8 cellular contexts compared by ENCODE assay signal in the genomic region with DNA sequence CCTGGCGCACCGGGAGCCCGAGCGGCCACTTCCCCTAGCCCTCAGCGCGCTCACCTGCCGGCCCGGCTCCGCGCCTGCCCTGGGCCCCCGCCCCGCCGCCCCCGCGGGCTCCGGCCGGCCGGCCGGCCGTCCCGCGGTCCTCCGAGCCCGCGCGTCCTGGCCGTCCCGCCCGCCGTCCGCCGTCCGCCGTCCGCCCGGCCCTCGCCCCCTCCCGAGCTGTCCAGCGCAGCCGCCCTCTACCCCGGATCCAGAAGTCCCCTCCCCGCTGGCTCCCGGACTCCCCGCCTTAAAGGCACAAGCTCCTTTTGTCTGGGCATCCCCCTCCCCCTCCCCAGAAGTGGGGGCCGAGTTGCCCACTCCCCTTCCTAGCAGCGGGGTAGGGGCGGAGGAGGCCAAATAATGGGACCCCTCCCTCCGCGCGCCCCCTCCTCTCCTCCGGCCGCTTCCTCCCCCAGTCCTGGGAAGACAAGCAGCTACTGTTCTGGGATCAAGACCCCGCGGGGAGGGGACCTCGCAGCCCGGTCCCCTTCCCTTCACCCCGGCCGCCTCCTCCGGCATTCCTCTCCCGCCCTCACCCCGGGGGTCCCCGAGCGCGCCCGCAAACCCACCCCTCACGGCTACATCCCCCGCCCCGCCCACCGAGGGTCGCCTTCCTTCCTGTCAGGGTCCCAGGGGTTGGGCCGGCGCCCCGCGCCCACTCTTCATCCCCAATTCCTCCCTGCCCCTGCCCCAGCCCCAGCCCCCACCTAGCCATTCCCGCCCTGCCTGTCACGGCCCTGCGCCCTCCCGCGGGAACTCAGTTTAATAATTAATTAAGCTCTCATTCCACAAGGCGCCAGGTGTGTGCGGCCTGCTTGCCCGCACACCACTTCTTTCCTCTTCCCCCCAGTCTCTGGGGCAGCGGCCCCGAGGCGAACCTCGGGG. TPM values are rescaled to one million over a fixed set of nuclear protein-coding genes. Genes with fewer than 3 reads are reported as not detected.
DNase-seq lines count a peak whose midpoint lies in the region; ATAC-seq and TF ChIP-seq lines count a peak whose summit lies in the region.

Gene ADCY6 (minus strand): TSS at position 238 of the 924 bp plus-strand sequence. CDS start 5,655 bp downstream, outside the sequence.

- POLR2A ChIA-PET in A673 (lab: Charles Lee; ENCODE audit: low non-redundant PET) = no interaction called here
- POLR2A ChIA-PET in GM10248 (lab: Yijun Ruan, JAX) = no interaction called here

- WGBS in neuronal stem cell (ENCODE audit: extremely low coverage in 2 of 2, insufficient read length in 2 of 2, insufficient replicate concordance in 1 of 2), 2 donors = no CpG with 5 or more reads among the region's 86 CpGs

- peak within 1 kb of the TSS; percentile 63 for H3K14ac ChIP-seq in neuronal stem cell (ENCODE audit: low read length)

- peak within 1 kb of the TSS; percentile 96 for H2BK12ac ChIP-seq in neuronal stem cell (ENCODE audit: low read length)

- H3K27ac ChIP-seq in A673 (ENCODE audit: low read depth, low read length, poor library complexity, severe bottlenecking) (peak within 1 kb of the TSS; percentile 72), neuronal stem cell (replicated peaks; ENCODE audit: low read length) (peak within 1 kb of the TSS; percentile 75)

- peak; percentile 78 for ATAC-seq in Right ventricle myocardium inferior
- no peak for ATAC-seq in GM18858 (IDR thresholded peaks at IDR 0.05; ENCODE audit: unreplicated experiment)

- H4K8ac ChIP-seq in neuronal stem cell (ENCODE audit: low read depth, low read length) = no peak within 1 kb of the TSS

- H3K4me1 ChIP-seq in A673 (ENCODE audit: insufficient read depth, low read length, poor library complexity, severe bottlenecking) (peaks cover 12% of the 10 kb centered on the region), adipocyte (ENCODE audit: control insufficient read depth, insufficient read depth, low read length) (peaks cover 17% of the 10 kb centered on the region), neuronal stem cell (ENCODE audit: control insufficient read depth in 2 of 2, insufficient read depth in 1 of 2, low read depth in 1 of 2, low read length in 2 of 2) (peaks cover 13 to 16% of the 10 kb centered on the region in 2 donors)

- H3K9me3 ChIP-seq in A673 (ENCODE audit: low read depth, low read length, poor library complexity, severe bottlenecking) (no peaks in the 10 kb centered on the region), adipocyte (ENCODE audit: control insufficient read depth, low read length) (no peaks in the 10 kb centered on the region), neuronal stem cell (replicated peaks in 1 of 2; ENCODE audit: control insufficient read depth in 2 of 2, insufficient read depth in 1 of 2, low read depth in 1 of 2, low read length in 2 of 2) (no peaks in the 10 kb centered on the region)

- H2BK120ac ChIP-seq in neuronal stem cell (ENCODE audit: low read depth, low read length) = peak within 1 kb of the TSS; percentile 88

- peak; percentile 35 for DNase-seq in A673 (ENCODE audit: low spot score)
- peak; percentile 68 for DNase-seq in GM10248 (ENCODE audit: extremely low spot score)
- DNase-seq in NCI-H1092 treated with DMSO at 0.1 percent for 48 hours (lab: John Stamatoyannopoulos, UW) = peak; percentile 4
- peak; percentile 91 for DNase-seq in adipocyte (ENCODE audit: low read depth)
- peak; percentile 88 for DNase-seq in Right ventricle myocardium inferior (ENCODE audit: missing footprints)
- peak; percentile 84 for DNase-seq in neuronal stem cell (ENCODE audit: low spot score)
- DNase-seq in activated effector memory CD4-positive, alpha-beta T cell treated with anti-CD3 and anti-CD28 coated beads, Interleukin-2, amount 50 U/mL, for 16 hours = no peak

- H3K36me3 ChIP-seq in A673 (ENCODE audit: insufficient read depth, low read length, poor library complexity, severe bottlenecking) (no peaks in the 10 kb centered on the region), adipocyte (ENCODE audit: control insufficient read depth, insufficient read depth, low read length, severe bottlenecking) (no peaks in the 10 kb centered on the region), neuronal stem cell (replicated peaks in 1 of 2; ENCODE audit: control insufficient read depth in 2 of 2, insufficient read depth in 2 of 2, low read length in 2 of 2) (peaks cover 0 to 2% of the 10 kb centered on the region in 2 donors)

- TF ChIP-seq CTCF in A673 (conservative IDR thresholded peaks at IDR 0.05; ENCODE audit: low read depth, low read length) = no peak
- no peak for TF ChIP-seq CTCF in GM10248 (IDR thresholded peaks at IDR 0.05; ENCODE audit: control extremely low read depth, extremely low read depth, low read depth, missing control alignments)

- H2AFZ ChIP-seq in neuronal stem cell (ENCODE audit: low read length) = peak within 1 kb of the TSS; percentile 99

- intact Hi-C loops in A673 (cut with micrococcal nuclease; ENCODE audit: unreplicated experiment) (no loop called here), Right ventricle myocardium inferior (cut with DNase I) (no loop called here)

- H3K4ac ChIP-seq in neuronal stem cell (ENCODE audit: low read length) = peak within 1 kb of the TSS; percentile 69

- BruUV-seq in A673 (replicated peaks; lab: Mats Ljungman, UMichigan) = no TSS peak

- H3K18ac ChIP-seq in neuronal stem cell (ENCODE audit: low read length) = peak within 1 kb of the TSS; percentile 99

- CTCF ChIA-PET in A673 (lab: Charles Lee) (interaction anchor here (0.6 to 1.2 kb wide), 4 partner anchors 26 to 170 kb away, joined by 3 to 10 read pairs (median 5); partner anchors contain the start of gene DDX23), GM10248 (lab: Yijun Ruan, JAX) (interaction anchor here (0.9 to 2.2 kb wide), 3 partner anchors 31 to 36 kb away, joined by 3 to 12 read pairs (median 4); no protein-coding TSS in a partner anchor)

- peak within 1 kb of the TSS; percentile 94 for H3K9ac ChIP-seq in adipocyte (ENCODE audit: low read length)
- peak within 1 kb of the TSS; percentile 94 for H3K9ac ChIP-seq in neuronal stem cell (ENCODE audit: low read depth, low read length, poor library complexity)

- H2BK15ac ChIP-seq in neuronal stem cell (ENCODE audit: low read length) = peak within 1 kb of the TSS; percentile 93

- peak within 1 kb of the TSS; percentile 89 for H3K4me3 ChIP-seq in A673 (ENCODE audit: low read depth, low read length, poor library complexity, severe bottlenecking)
- H3K4me3 ChIP-seq in adipocyte (ENCODE audit: low read length) = peak within 1 kb of the TSS; percentile 96
- peak within 1 kb of the TSS; percentile 86 to 99 for H3K4me3 ChIP-seq in neuronal stem cell (ENCODE audit: low read length in 2 of 2)

- H3K4me2 ChIP-seq in neuronal stem cell (ENCODE audit: insufficient read depth, low read length, poor library complexity, severe bottlenecking) = peak within 1 kb of the TSS; percentile 87

- peak within 1 kb of the TSS; percentile 98 for H2BK5ac ChIP-seq in neuronal stem cell (ENCODE audit: low read length)

- H4K91ac ChIP-seq in neuronal stem cell (ENCODE audit: low read depth, low read length, poor library complexity) = no peak within 1 kb of the TSS

- peak within 1 kb of the TSS; percentile 94 for H2AK5ac ChIP-seq in neuronal stem cell (ENCODE audit: low read depth, low read length)

- peak within 1 kb of the TSS; percentile 92 for H3K23ac ChIP-seq in neuronal stem cell (ENCODE audit: low read depth, low read length, poor library complexity)

- H3K79me1 ChIP-seq in neuronal stem cell (ENCODE audit: low read depth, low read length) = peaks cover 11% of the 10 kb centered on the region

- H3K27me3 ChIP-seq in A673 (replicated peaks; ENCODE audit: insufficient read depth, low read depth, low read length, poor library complexity) (no peaks in the 10 kb centered on the region), adipocyte (replicated peaks; ENCODE audit: control insufficient read depth, insufficient read depth, low read length) (no peaks in the 10 kb centered on the region), neuronal stem cell (ENCODE audit: control insufficient read depth in 3 of 3, insufficient read depth in 3 of 3, low read depth in 1 of 3, low read length in 3 of 3) (no peaks in the 10 kb centered on the region)

RNA-seq across cellular contexts. Expression of gene ADCY6, which starts in this region (rescaled TPM):
- total RNA-seq in A673 (2021) (6.8 and 12.8 TPM in 2 replicates), Right ventricle myocardium inferior (55.6 TPM)
- polyA plus RNA-seq in neuronal stem cell (2013, experiment 1 of 2) = 34.7 TPM
- 37.2 TPM for polyA plus RNA-seq in neuronal stem cell (2013, experiment 2 of 2)
